ENCODE assay signal across 3 cellular contexts in the genomic region with DNA sequence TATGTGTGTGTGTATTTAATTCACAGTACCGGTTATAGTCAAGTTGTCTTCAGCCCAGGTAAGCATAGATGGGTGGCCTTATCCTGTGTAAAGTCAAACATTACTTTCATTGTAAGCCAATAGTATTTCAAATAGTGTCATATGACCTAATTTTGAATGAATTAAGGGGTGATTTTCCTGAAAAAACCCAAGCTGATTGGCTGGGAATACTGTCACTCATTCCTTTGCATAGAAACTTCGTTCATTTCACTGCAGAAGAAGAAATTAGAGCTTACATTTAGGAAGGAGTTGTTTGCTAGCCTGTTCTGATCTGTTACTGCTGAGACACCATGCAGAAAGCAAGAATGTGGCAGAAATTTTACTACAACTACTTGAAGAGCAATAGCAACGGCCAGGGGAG.
TF ChIP-seq lines count a peak whose summit lies in the region.

No MANE protein-coding gene starts in this region.

TF ChIP-seq in SK-N-SH, 30 proteins besides CTCF, POLR2A, EP300 and RAD21:
- TF ChIP-seq GABPA (IDR thresholded peaks at IDR 0.05; ENCODE audit: low read depth) (no peak), RCOR1 (IDR thresholded peaks at IDR 0.05; ENCODE audit: low read length) (no peak)
- TF ChIP-seq, protein P1, sequence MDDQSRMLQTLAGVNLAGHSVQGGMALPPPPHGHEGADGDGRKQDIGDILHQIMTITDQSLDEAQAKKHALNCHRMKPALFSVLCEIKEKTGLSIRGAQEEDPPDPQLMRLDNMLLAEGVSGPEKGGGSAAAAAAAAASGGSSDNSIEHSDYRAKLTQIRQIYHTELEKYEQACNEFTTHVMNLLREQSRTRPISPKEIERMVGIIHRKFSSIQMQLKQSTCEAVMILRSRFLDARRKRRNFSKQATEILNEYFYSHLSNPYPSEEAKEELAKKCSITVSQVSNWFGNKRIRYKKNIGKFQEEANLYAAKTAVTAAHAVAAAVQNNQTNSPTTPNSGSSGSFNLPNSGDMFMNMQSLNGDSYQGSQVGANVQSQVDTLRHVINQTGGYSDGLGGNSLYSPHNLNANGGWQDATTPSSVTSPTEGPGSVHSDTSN (IDR thresholded peaks at IDR 0.05), result 0 out of 2 replicates have a peak, but pooled peaks have one; percentile 5

TF ChIP-seq in SK-N-SH treated with all-trans-retinoic acid at 6 μM for 48 hours, 23 proteins besides CTCF, POLR2A, EP300 and RAD21:
- TF ChIP-seq, protein P2, sequence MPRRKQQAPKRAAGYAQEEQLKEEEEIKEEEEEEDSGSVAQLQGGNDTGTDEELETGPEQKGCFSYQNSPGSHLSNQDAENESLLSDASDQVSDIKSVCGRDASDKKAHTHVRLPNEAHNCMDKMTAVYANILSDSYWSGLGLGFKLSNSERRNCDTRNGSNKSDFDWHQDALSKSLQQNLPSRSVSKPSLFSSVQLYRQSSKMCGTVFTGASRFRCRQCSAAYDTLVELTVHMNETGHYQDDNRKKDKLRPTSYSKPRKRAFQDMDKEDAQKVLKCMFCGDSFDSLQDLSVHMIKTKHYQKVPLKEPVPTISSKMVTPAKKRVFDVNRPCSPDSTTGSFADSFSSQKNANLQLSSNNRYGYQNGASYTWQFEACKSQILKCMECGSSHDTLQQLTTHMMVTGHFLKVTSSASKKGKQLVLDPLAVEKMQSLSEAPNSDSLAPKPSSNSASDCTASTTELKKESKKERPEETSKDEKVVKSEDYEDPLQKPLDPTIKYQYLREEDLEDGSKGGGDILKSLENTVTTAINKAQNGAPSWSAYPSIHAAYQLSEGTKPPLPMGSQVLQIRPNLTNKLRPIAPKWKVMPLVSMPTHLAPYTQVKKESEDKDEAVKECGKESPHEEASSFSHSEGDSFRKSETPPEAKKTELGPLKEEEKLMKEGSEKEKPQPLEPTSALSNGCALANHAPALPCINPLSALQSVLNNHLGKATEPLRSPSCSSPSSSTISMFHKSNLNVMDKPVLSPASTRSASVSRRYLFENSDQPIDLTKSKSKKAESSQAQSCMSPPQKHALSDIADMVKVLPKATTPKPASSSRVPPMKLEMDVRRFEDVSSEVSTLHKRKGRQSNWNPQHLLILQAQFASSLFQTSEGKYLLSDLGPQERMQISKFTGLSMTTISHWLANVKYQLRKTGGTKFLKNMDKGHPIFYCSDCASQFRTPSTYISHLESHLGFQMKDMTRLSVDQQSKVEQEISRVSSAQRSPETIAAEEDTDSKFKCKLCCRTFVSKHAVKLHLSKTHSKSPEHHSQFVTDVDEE (CRISPR knock-in tag; IDR thresholded peaks at IDR 0.05), result no peak
- TF ChIP-seq SNAI2 (CRISPR knock-in tag; IDR thresholded peaks at IDR 0.05), result no peak
- no peak for TF ChIP-seq OSR1 (CRISPR knock-in tag; IDR thresholded peaks at IDR 0.05)
- no peak for TF ChIP-seq RARB (CRISPR knock-in tag; IDR thresholded peaks at IDR 0.05)
- TF ChIP-seq, protein P3, sequence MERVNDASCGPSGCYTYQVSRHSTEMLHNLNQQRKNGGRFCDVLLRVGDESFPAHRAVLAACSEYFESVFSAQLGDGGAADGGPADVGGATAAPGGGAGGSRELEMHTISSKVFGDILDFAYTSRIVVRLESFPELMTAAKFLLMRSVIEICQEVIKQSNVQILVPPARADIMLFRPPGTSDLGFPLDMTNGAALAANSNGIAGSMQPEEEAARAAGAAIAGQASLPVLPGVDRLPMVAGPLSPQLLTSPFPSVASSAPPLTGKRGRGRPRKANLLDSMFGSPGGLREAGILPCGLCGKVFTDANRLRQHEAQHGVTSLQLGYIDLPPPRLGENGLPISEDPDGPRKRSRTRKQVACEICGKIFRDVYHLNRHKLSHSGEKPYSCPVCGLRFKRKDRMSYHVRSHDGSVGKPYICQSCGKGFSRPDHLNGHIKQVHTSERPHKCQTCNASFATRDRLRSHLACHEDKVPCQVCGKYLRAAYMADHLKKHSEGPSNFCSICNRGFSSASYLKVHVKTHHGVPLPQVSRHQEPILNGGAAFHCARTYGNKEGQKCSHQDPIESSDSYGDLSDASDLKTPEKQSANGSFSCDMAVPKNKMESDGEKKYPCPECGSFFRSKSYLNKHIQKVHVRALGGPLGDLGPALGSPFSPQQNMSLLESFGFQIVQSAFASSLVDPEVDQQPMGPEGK (CRISPR knock-in tag; IDR thresholded peaks at IDR 0.05; ENCODE audit: borderline replicate concordance), result no peak
- TF ChIP-seq ZFP3 (CRISPR knock-in tag; IDR thresholded peaks at IDR 0.05), result no peak
- no peak for TF ChIP-seq TOX (CRISPR knock-in tag; IDR thresholded peaks at IDR 0.05; ENCODE audit: borderline replicate concordance)
- TF ChIP-seq ZC3H10 (CRISPR knock-in tag; IDR thresholded peaks at IDR 0.05), result no peak
- no peak for TF ChIP-seq ZFP30 (CRISPR knock-in tag; IDR thresholded peaks at IDR 0.05)
- TF ChIP-seq ESRRG (CRISPR knock-in tag; IDR thresholded peaks at IDR 0.05), result no peak
- no peak for TF ChIP-seq ZNF70 (CRISPR knock-in tag; IDR thresholded peaks at IDR 0.05)
- no peak for TF ChIP-seq PPARA (CRISPR knock-in tag; IDR thresholded peaks at IDR 0.05; ENCODE audit: borderline replicate concordance)
- no peak for TF ChIP-seq BACH2 (CRISPR knock-in tag; IDR thresholded peaks at IDR 0.05; ENCODE audit: borderline replicate concordance)

TF ChIP-seq in GM12878, 131 proteins besides CTCF, POLR2A, EP300 and RAD21:
- TF ChIP-seq, protein P4, sequence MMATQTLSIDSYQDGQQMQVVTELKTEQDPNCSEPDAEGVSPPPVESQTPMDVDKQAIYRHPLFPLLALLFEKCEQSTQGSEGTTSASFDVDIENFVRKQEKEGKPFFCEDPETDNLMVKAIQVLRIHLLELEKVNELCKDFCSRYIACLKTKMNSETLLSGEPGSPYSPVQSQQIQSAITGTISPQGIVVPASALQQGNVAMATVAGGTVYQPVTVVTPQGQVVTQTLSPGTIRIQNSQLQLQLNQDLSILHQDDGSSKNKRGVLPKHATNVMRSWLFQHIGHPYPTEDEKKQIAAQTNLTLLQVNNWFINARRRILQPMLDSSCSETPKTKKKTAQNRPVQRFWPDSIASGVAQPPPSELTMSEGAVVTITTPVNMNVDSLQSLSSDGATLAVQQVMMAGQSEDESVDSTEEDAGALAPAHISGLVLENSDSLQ (IDR thresholded peaks at IDR 0.05), result peak; percentile 46; the same call in 1 of the 2 replicates
- no peak for TF ChIP-seq SIX5 (IDR thresholded peaks at IDR 0.05; ENCODE audit: low read depth, low read length, severe bottlenecking)
